Comparison of ENCODE assay signal across 8 cellular contexts in the genomic region with DNA sequence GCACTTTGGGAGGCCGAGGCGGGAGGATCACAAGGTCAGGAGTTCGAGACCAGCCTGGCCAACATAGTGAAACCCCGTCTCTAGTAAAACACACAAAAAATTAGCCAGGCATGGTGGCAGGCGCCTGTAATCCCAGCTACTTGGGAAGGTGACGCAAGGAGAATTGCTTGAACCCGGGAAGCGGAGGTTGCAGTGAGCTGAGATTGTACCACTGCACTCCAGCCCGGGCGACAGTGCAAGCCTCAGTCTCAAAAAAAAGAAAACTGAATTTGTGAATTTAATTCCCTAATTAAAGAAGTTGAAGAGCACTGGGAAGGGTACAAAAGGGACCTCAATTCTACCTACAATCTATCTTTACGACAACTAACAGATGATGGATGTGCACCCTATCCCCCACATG. TPM values are rescaled to one million over a fixed set of nuclear protein-coding genes. Genes with fewer than 3 reads are reported as not detected.
DNase-seq lines count a peak whose midpoint lies in the region; TF ChIP-seq lines count a peak whose summit lies in the region.
"Not testable (repeated sequence)": the region's sequence is repeated elsewhere in the genome, so short reads cannot be mapped to it uniquely, and the experiment has no call there.

No MANE protein-coding gene starts in this region.

- not testable (repeated sequence) for H3F3A ChIP-seq in SK-N-SH (replicated peaks; ENCODE audit: insufficient read depth)

- H3K9ac ChIP-seq in BLaER1; HUES64 (ENCODE audit: low read depth, low read length); endodermal cell (ENCODE audit: extremely low read depth, low read length, poor library complexity, severe bottlenecking): not testable (repeated sequence)
- H3K9ac ChIP-seq in SK-N-SH = peak overlapping the region; percentile 94; the same call in 1 of the 2 replicates

- not testable (repeated sequence) for H3K4me3 ChIP-seq in BLaER1; SK-N-SH (ENCODE audit: low read depth in 2 of 2, low read length in 1 of 2)
- H3K4me3 ChIP-seq in HUES64 (ENCODE audit: low read length) (peak overlapping the region; percentile 99; the same call in 1 of the 2 replicates), endodermal cell (ENCODE audit: low read length) (peak overlapping the region; percentile 94)

- H3K36me3 ChIP-seq in BLaER1 (peaks cover 59% of the 10 kb centered on the region), HUES64 (ENCODE audit: insufficient read depth, low read length) (peaks cover 54% of the 10 kb centered on the region), SK-N-SH (replicated peaks in 1 of 2; ENCODE audit: control insufficient read depth in 1 of 2, insufficient read depth in 2 of 2, low read length in 1 of 2) (peaks cover 35 to 56% of the 10 kb centered on the region in 2 experiments), endodermal cell (ENCODE audit: control insufficient read depth, insufficient read depth, low read length) (peaks cover 48% of the 10 kb centered on the region)

- not testable (repeated sequence) for H3K27me3 Mint-ChIP-seq in activated naive CD8-positive, alpha-beta T cell treated with anti-CD3 and anti-CD28 coated beads for 36 hours; endodermal cell (ENCODE audit: insufficient read depth); nephron (ENCODE audit: low read depth); stimulated activated naive CD8-positive, alpha-beta T cell treated with anti-CD3 and anti-CD28 coated beads, Interleukin-15, Interleukin-2, amounts not matched to agents 100 ng/mL and 50 ng/mL, for 24 hours

- not testable (repeated sequence) for H2AFZ ChIP-seq in SK-N-SH (ENCODE audit: low read depth)

- H3K4me1 ChIP-seq in BLaER1 = peaks cover 19% of the 10 kb centered on the region
- not testable (repeated sequence) for H3K4me1 ChIP-seq in HUES64 (ENCODE audit: insufficient read depth, low read length); SK-N-SH (ENCODE audit: control insufficient read depth in 1 of 2, insufficient read depth in 2 of 2, low read depth in 1 of 2, low read length in 1 of 2); endodermal cell (ENCODE audit: control insufficient read depth, insufficient read depth, low read length)

- not testable (repeated sequence) for H3K9me3 ChIP-seq in BLaER1; HUES64 (ENCODE audit: insufficient read depth, low read depth, low read length); SK-N-SH; endodermal cell (ENCODE audit: control insufficient read depth, low read length)

- not testable (repeated sequence) for TF ChIP-seq CTCF in SK-N-SH (IDR thresholded peaks at IDR 0.05); endodermal cell (conservative IDR thresholded peaks at IDR 0.05); nephron (IDR thresholded peaks at IDR 0.05; ENCODE audit: unreplicated experiment in 3 of 3)

- H3K4me1 Mint-ChIP-seq in activated naive CD8-positive, alpha-beta T cell treated with anti-CD3 and anti-CD28 coated beads for 36 hours = peaks cover 46% of the 10 kb centered on the region
- H3K4me1 Mint-ChIP-seq in endodermal cell (peaks cover 11% of the 10 kb centered on the region), nephron (peaks cover 11% of the 10 kb centered on the region)
- peaks cover 57% of the 10 kb centered on the region for H3K4me1 Mint-ChIP-seq in stimulated activated naive CD8-positive, alpha-beta T cell treated with anti-CD3 and anti-CD28 coated beads, Interleukin-15, Interleukin-2, amounts not matched to agents 100 ng/mL and 50 ng/mL, for 24 hours (ENCODE audit: low read depth)

- CTCF ChIA-PET in SK-N-SH (lab: Yijun Ruan, JAX) = interaction anchor here (1.2 to 2.2 kb wide), 3 partner anchors 9 to 77 kb away, joined by 3 to 6 read pairs (median 3); no protein-coding TSS in a partner anchor

- peaks cover 49% of the 10 kb centered on the region for H3K79me2 ChIP-seq in SK-N-SH (ENCODE audit: insufficient read depth)

- H3K27ac ChIP-seq in BLaER1; HUES64 (ENCODE audit: low read depth, low read length); SK-N-SH (ENCODE audit: low read depth in 2 of 2, low read length in 1 of 2); endodermal cell (ENCODE audit: low read depth, low read length): not testable (repeated sequence)

- H3K27me3 ChIP-seq in BLaER1; HUES64 (ENCODE audit: insufficient read depth, low read length); SK-N-SH (ENCODE audit: insufficient read depth); endodermal cell (ENCODE audit: control insufficient read depth, insufficient read depth, low read length, poor library complexity, severe bottlenecking): not testable (repeated sequence)

- TF ChIP-seq EP300 in SK-N-SH (IDR thresholded peaks at IDR 0.05; ENCODE audit: borderline replicate concordance in 1 of 2, low read depth in 1 of 2, low read length in 1 of 2) = not testable (repeated sequence)

- not testable (repeated sequence) for H3K27ac Mint-ChIP-seq in activated naive CD8-positive, alpha-beta T cell treated with anti-CD3 and anti-CD28 coated beads for 36 hours; endodermal cell; nephron
- peak overlapping the region; percentile 49 for H3K27ac Mint-ChIP-seq in stimulated activated naive CD8-positive, alpha-beta T cell treated with anti-CD3 and anti-CD28 coated beads, Interleukin-15, Interleukin-2, amounts not matched to agents 100 ng/mL and 50 ng/mL, for 24 hours

- 97% methylated on average over 11 of the region's 11 CpGs for WGBS in HUES64
- 93% methylated on average over 11 of the region's 11 CpGs for WGBS in SK-N-SH (ENCODE audit: low lambda C conversion rate)
- WGBS in endodermal cell (ENCODE audit: insufficient coverage in 1 of 2, insufficient read length in 1 of 2), 2 experiments = 92 to 96% methylated on average over 10 to 11 of the region's 11 CpGs

- H3K36me3 Mint-ChIP-seq in activated naive CD8-positive, alpha-beta T cell treated with anti-CD3 and anti-CD28 coated beads for 36 hours = peaks cover 50% of the 10 kb centered on the region
- H3K36me3 Mint-ChIP-seq in endodermal cell (ENCODE audit: low read depth) (peaks cover 47% of the 10 kb centered on the region), nephron (ENCODE audit: low read depth) (peaks cover 38% of the 10 kb centered on the region)
- H3K36me3 Mint-ChIP-seq in stimulated activated naive CD8-positive, alpha-beta T cell treated with anti-CD3 and anti-CD28 coated beads, Interleukin-15, Interleukin-2, amounts not matched to agents 100 ng/mL and 50 ng/mL, for 24 hours (ENCODE audit: low read depth) = peaks cover 58% of the 10 kb centered on the region

- not testable (repeated sequence) for H3K9me2 ChIP-seq in SK-N-SH

- H4K20me1 ChIP-seq in BLaER1 = peaks cover 68% of the 10 kb centered on the region
- not testable (repeated sequence) for H4K20me1 ChIP-seq in SK-N-SH (ENCODE audit: insufficient read depth)

- not testable (repeated sequence) for H3K9me3 Mint-ChIP-seq in activated naive CD8-positive, alpha-beta T cell treated with anti-CD3 and anti-CD28 coated beads for 36 hours; endodermal cell; nephron; stimulated activated naive CD8-positive, alpha-beta T cell treated with anti-CD3 and anti-CD28 coated beads, Interleukin-15, Interleukin-2, amounts not matched to agents 100 ng/mL and 50 ng/mL, for 24 hours

- peak overlapping the region; percentile 94 for H3K4me3 Mint-ChIP-seq in activated naive CD8-positive, alpha-beta T cell treated with anti-CD3 and anti-CD28 coated beads for 36 hours
- H3K4me3 Mint-ChIP-seq in endodermal cell = not testable (repeated sequence)
- H3K4me3 Mint-ChIP-seq in nephron = peak overlapping the region; percentile 97 to 99 (median 98)
- peak overlapping the region; percentile 98 for H3K4me3 Mint-ChIP-seq in stimulated activated naive CD8-positive, alpha-beta T cell treated with anti-CD3 and anti-CD28 coated beads, Interleukin-15, Interleukin-2, amounts not matched to agents 100 ng/mL and 50 ng/mL, for 24 hours

- H3K4me2 ChIP-seq in BLaER1 (peak overlapping the region; percentile 79), SK-N-SH (peak overlapping the region; percentile 92)

- POLR2A ChIA-PET in SK-N-SH (lab: Yijun Ruan, JAX) = not testable (repeated sequence)

- DNase-seq in SK-N-SH; activated naive CD8-positive, alpha-beta T cell treated with anti-CD3 and anti-CD28 coated beads for 36 hours; endodermal cell: not testable (repeated sequence)
- peak; percentile 40 for DNase-seq in activated CD8-positive, alpha-beta memory T cell treated with anti-CD3 and anti-CD28 coated beads, Interleukin-2, amount 50 U/mL, for 48 hours

- TF ChIP-seq RAD21 in SK-N-SH (IDR thresholded peaks at IDR 0.05; ENCODE audit: low read length) = not testable (repeated sequence)

RNA-seq across cellular contexts. Expression of a gene that starts 2.1 kb away (rescaled TPM):
- 71.2 TPM for polyA plus RNA-seq in HUES64 (2013, experiment 1 of 2)
- 76.6 TPM for polyA plus RNA-seq in HUES64 (2013, experiment 2 of 2)
- 17.0 and 22.8 TPM in 2 replicates for polyA plus RNA-seq in SK-N-SH (2012; rRNA removed)
- polyA plus RNA-seq in SK-N-SH (2012; cell fraction: cytosol; rRNA removed) = 27.2 and 43.1 TPM in 2 replicates
- 15.2 and 23.2 TPM in 2 replicates for polyA plus RNA-seq in SK-N-SH (2012; cell fraction: nucleus; rRNA removed)
- total RNA-seq in activated naive CD8-positive, alpha-beta T cell treated with anti-CD3 and anti-CD28 coated beads for 36 hours = 100 to 1,000 TPM; 186 to 202 TPM
- total RNA-seq in endodermal cell = 10 to 100 TPM; 64.2 to 88.5 TPM
- 43.2 TPM for polyA plus RNA-seq in endodermal cell (2013, experiment 1 of 2)
- polyA plus RNA-seq in endodermal cell (2013, experiment 2 of 2) = 37.8 TPM

RNA-seq across cellular contexts. Expression of a gene that starts 20.9 kb away (rescaled TPM):
- 80.4 TPM for polyA plus RNA-seq in HUES64 (2013, experiment 1 of 2)
- 72.0 TPM for polyA plus RNA-seq in HUES64 (2013, experiment 2 of 2)
- 26.1 and 35.1 TPM in 2 replicates for polyA plus RNA-seq in SK-N-SH (2012; rRNA removed)
- polyA plus RNA-seq in SK-N-SH (2012; cell fraction: cytosol; rRNA removed) = 36.5 and 40.7 TPM in 2 replicates
- 12.2 and 16.9 TPM in 2 replicates for polyA plus RNA-seq in SK-N-SH (2012; cell fraction: nucleus; rRNA removed)
- 10 to 100 TPM; 94.8 to 99.5 TPM for total RNA-seq in activated naive CD8-positive, alpha-beta T cell treated with anti-CD3 and anti-CD28 coated beads for 36 hours
- 10 to 100 TPM; 71.5 to 79.8 TPM for total RNA-seq in endodermal cell
- 80.9 TPM for polyA plus RNA-seq in endodermal cell (2013, experiment 1 of 2)
- 71.0 TPM for polyA plus RNA-seq in endodermal cell (2013, experiment 2 of 2)
